8 cellular contexts compared by ENCODE assay signal in genomic region chr18:46915800-46916550, GRCh38. TPM values are rescaled to one million over a fixed set of nuclear protein-coding genes. Genes with fewer than 3 reads are reported as not detected.
DNase-seq lines count a peak whose midpoint lies in the region; ATAC-seq, FAIRE-seq and TF ChIP-seq lines count a peak whose summit lies in the region.

No MANE protein-coding gene starts in this region.

- H3K36me3 ChIP-seq in Caco-2 (ENCODE audit: control insufficient read depth, insufficient read depth, low read length) (no peaks in the 10 kb centered on the region), MG63 (no peaks in the 10 kb centered on the region), neuron (ENCODE audit: insufficient read depth, low read length) (no peaks in the 10 kb centered on the region)

- CTCF ChIA-PET in Caco-2 (lab: Charles Lee), result no interaction called here

- H3K4me3 Mint-ChIP-seq in Caco-2 (ENCODE audit: unreplicated experiment), result peak overlapping the region; percentile 67

- H3K4me1 Mint-ChIP-seq in Caco-2 (ENCODE audit: low read depth, unreplicated experiment), result no peaks in the 10 kb centered on the region

- no peaks in the 10 kb centered on the region for H3K36me3 Mint-ChIP-seq in Caco-2 (ENCODE audit: insufficient read depth, unreplicated experiment)

- peak overlapping the region in 28 of 59 donors; percentile 49 to 97 (median 94) for H3K27ac ChIP-seq in dorsolateral prefrontal cortex

- no peak for FAIRE-seq in urothelium cell line (lab: Jason Lieb, UNC)

- H3K9me3 ChIP-seq in Caco-2, result no peaks in the 10 kb centered on the region
- no peaks in the 10 kb centered on the region for H3K9me3 ChIP-seq in MG63
- no peaks in the 10 kb centered on the region for H3K9me3 ChIP-seq in neuron (ENCODE audit: low read length)

- no peak overlapping the region for H2AFZ ChIP-seq in neuron (ENCODE audit: low read depth, low read length)

- intact Hi-C loops in Caco-2 (cut with micrococcal nuclease; ENCODE audit: unreplicated experiment), result no loop called here
- intact Hi-C loops in dorsolateral prefrontal cortex (cut with DNase I), result loop anchor here (5.0 to 10.0 kb wide), 4 partner anchors 241 to 744 kb away; a partner anchor contains a TSS

- TF ChIP-seq CTCF in Caco-2 (IDR thresholded peaks at IDR 0.05; ENCODE audit: insufficient read depth in 1 of 2, low read depth in 1 of 2, low read length in 1 of 2, severe bottlenecking in 1 of 2, unreplicated experiment in 1 of 2) (no peak), dorsolateral prefrontal cortex (IDR thresholded peaks at IDR 0.05 in 54 of 56, conservative IDR thresholded peaks at IDR 0.05 in 2 of 56; ENCODE audit: low read depth in 1 of 56, partially characterized antibody in 56 of 56) (no peak)

- no peaks in the 10 kb centered on the region for H3K4me1 ChIP-seq in Caco-2
- H3K4me1 ChIP-seq in neuron (ENCODE audit: insufficient read depth, low read length), result peaks cover 15% of the 10 kb centered on the region

- H3K4me3 ChIP-seq in Caco-2 (ENCODE audit: low read depth, low read length), result peak overlapping the region; percentile 69
- peak overlapping the region; percentile 80 for H3K4me3 ChIP-seq in MG63
- H3K4me3 ChIP-seq in dorsolateral prefrontal cortex, result peak overlapping the region; percentile 43 to 93 (median 79)
- H3K4me3 ChIP-seq in neuron (ENCODE audit: low read length), result peak overlapping the region; percentile 86

- peak overlapping the region; percentile 42 for H3K27ac Mint-ChIP-seq in Caco-2 (ENCODE audit: unreplicated experiment)

- H3K27me3 Mint-ChIP-seq in Caco-2 (ENCODE audit: insufficient read depth, unreplicated experiment), result no peaks in the 10 kb centered on the region

- H3K27me3 ChIP-seq in Caco-2 (replicated peaks; ENCODE audit: control insufficient read depth, insufficient read depth, low read length) (no peaks in the 10 kb centered on the region), MG63 (no peaks in the 10 kb centered on the region), dorsolateral prefrontal cortex (no peaks in the 10 kb centered on the region), neuron (ENCODE audit: insufficient read depth, low read length) (no peaks in the 10 kb centered on the region)

- POLR2A ChIA-PET in Caco-2 (lab: Charles Lee), result no interaction called here

- ATAC-seq in HG02588 (IDR thresholded peaks at IDR 0.05; ENCODE audit: unreplicated experiment), result no peak

- no peak for DNase-seq in Caco-2
- no peak for DNase-seq in MG63
- no peak for DNase-seq in dorsolateral prefrontal cortex
- DNase-seq in HuH-7 (ENCODE audit: low spot score), result no peak
- DNase-seq in activated effector memory CD4-positive, alpha-beta T cell treated with Interleukin-2 at 50 U/mL for 16 hours, result no peak
- DNase-seq in urothelium cell line (ENCODE audit: low spot score), result no peak

- TSS peak; percentile 32 for BruUV-seq in Caco-2 (replicated peaks; lab: Mats Ljungman, UMichigan)

- H3K9me3 Mint-ChIP-seq in Caco-2 (ENCODE audit: unreplicated experiment), result no peaks in the 10 kb centered on the region

RNA-seq across cellular contexts. Expression of gene PIAS2, which starts 1.3 kb away (rescaled TPM):
- total RNA-seq in Caco-2 (2022), result 16.2 and 16.7 TPM in 2 replicates
- total RNA-seq in MG63 (2014; rRNA removed; shearing (Covaris generic); ENCODE audit: low replicate concordance), result 21.0 and 21.2 TPM in 2 replicates
- total RNA-seq in dorsolateral prefrontal cortex, result 100 to 1,000 TPM in 4 of 120 experiments, 10 to 100 TPM in 116; 56.7 to 117 (median 80.3) TPM

RNA-seq across cellular contexts. Expression of gene KATNAL2, which starts 1.4 kb away (rescaled TPM):
- total RNA-seq in Caco-2 (2022) (not detected in 2 replicates), dorsolateral prefrontal cortex (10 to 100 TPM in 116 of 120 experiments, 1 to 10 TPM in 4; 6.5 to 35.7 (median 17.6) TPM)
- 3.0 and 3.2 TPM in 2 replicates for total RNA-seq in MG63 (2014; rRNA removed; shearing (Covaris generic); ENCODE audit: low replicate concordance)
